4 cellular contexts compared by ENCODE assay signal in genomic region chr2:131123192-131123591, GRCh38.
"Had no signal": no experiment of that assay in that cellular context is flagged by ENCODE, and none has a peak within 500 bp of the region (broad histone marks: within the 10 kb centered on the region; RNA-seq: fewer than 3 reads in every experiment).

No MANE protein-coding gene starts in this region.

- H3K4me3 ChIP-seq: GM23338 had no signal

- H3K9me3 Mint-ChIP-seq: GM23338, H9 had no signal

- H3K27ac Mint-ChIP-seq: GM23338 had no signal

- DNase-seq: H9, HCEC 1CT, IMR-90 had no signal

- H2AFZ ChIP-seq: GM23338 had no signal

- H3K4me2 ChIP-seq: GM23338 had no signal

- ATAC-seq: GM23338 had no signal

- H3K4me3 Mint-ChIP-seq: GM23338, H9 had no signal
